In the genomic region with DNA sequence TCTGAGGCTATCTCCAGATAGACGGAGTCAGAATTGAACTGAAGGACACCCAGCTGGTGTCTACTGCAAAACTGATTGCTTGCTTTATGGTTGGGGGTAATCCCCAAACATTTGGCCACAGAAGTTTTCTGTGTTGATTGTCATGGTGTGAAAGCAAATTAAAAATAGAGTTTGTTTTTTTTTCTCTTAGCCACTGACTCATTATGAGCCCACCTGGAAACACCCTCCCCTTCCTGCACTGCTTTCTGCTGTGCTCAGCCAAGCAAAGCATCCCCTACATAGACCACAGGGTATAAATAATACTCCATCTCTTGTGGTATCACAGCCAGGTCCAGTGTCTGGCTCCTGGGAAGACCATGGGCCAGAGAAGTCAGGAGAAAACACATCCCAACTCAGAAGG, we compare ENCODE assay signal across 13 cellular contexts. TPM values are rescaled to one million over a fixed set of nuclear protein-coding genes. Genes with fewer than 3 reads are reported as not detected.
DNase-seq lines count a peak whose midpoint lies in the region; ATAC-seq and TF ChIP-seq lines count a peak whose summit lies in the region.
"Had no signal": no experiment of that assay in that cellular context is flagged by ENCODE, and none has a peak within 500 bp of the region (broad histone marks: within the 10 kb centered on the region; RNA-seq: fewer than 3 reads in every experiment).

No MANE protein-coding gene starts in this region.

- H3F3A ChIP-seq in MM.1S (ENCODE audit: insufficient read depth, low read length), result 0 out of 2 replicates have a peak, but pooled peaks cover 4% of the 10 kb centered on the region

- H3K9me3 Mint-ChIP-seq in activated CD4-positive, alpha-beta memory T cell treated with anti-CD3 and anti-CD28 coated beads, Interleukin-2, amount 10 ng/mL, durations not matched to agents 7 days and 5 days, result no peaks in the 10 kb centered on the region

- peaks cover 8% of the 10 kb centered on the region for H3K27me3 Mint-ChIP-seq in activated CD4-positive, alpha-beta memory T cell treated with anti-CD3 and anti-CD28 coated beads, Interleukin-2, amount 10 ng/mL, durations not matched to agents 7 days and 5 days

- 92 to 95% methylated on average over 1 of the region's 1 CpG for WGBS in body of pancreas, 2 donors

- ATAC-seq in GM18508 (IDR thresholded peaks at IDR 0.05; ENCODE audit: insufficient read depth, unreplicated experiment) (peak; percentile 95), GM21381 (IDR thresholded peaks at IDR 0.05; ENCODE audit: unreplicated experiment) (peak; percentile 78), HG02981 (IDR thresholded peaks at IDR 0.05; ENCODE audit: unreplicated experiment) (peak; percentile 85), body of pancreas (no peak)
- ATAC-seq: mucosa of descending colon had no signal

- H3K4me1 Mint-ChIP-seq in activated CD4-positive, alpha-beta memory T cell treated with anti-CD3 and anti-CD28 coated beads, Interleukin-2, amount 10 ng/mL, durations not matched to agents 7 days and 5 days, result no peaks in the 10 kb centered on the region

- H3K9me3 ChIP-seq in MM.1S (replicated peaks; ENCODE audit: insufficient read depth, low read length), result no peaks in the 10 kb centered on the region
- no peaks in the 10 kb centered on the region for H3K9me3 ChIP-seq in body of pancreas
- H3K9me3 ChIP-seq: mucosa of descending colon, vagina had no signal

- H3K9me2 ChIP-seq in MM.1S (replicated peaks; ENCODE audit: insufficient read depth, low read length), result no peaks in the 10 kb centered on the region

- H3K79me2 ChIP-seq in MM.1S (ENCODE audit: low read length), result no peaks in the 10 kb centered on the region

- H3K4me1 ChIP-seq in MM.1S (ENCODE audit: low read length) (peaks cover 28% of the 10 kb centered on the region), body of pancreas (no peaks in the 10 kb centered on the region)
- H3K4me1 ChIP-seq: vagina had no signal

- no peak overlapping the region; the same call in 1 of the 2 replicates for H2AFZ ChIP-seq in MM.1S (ENCODE audit: low read length)

- intact Hi-C loops in body of pancreas (cut with DNase I), result no loop called here

- H3K27ac Mint-ChIP-seq in activated CD4-positive, alpha-beta memory T cell treated with anti-CD3 and anti-CD28 coated beads, Interleukin-2, amount 10 ng/mL, durations not matched to agents 7 days and 5 days, result no peak overlapping the region

- H3K36me3 ChIP-seq in MM.1S (replicated peaks; ENCODE audit: insufficient read depth, low read length), result no peaks in the 10 kb centered on the region
- no peaks in the 10 kb centered on the region for H3K36me3 ChIP-seq in body of pancreas (replicated peaks in 1 of 2; ENCODE audit: insufficient read depth in 1 of 2, low read depth in 2 of 2)
- H3K36me3 ChIP-seq: vagina had no signal

- H3K9ac ChIP-seq in MM.1S (ENCODE audit: low read length), result no peak overlapping the region

- no peak for TF ChIP-seq POLR2A in body of pancreas (IDR thresholded peaks at IDR 0.05)

- H3K4me3 ChIP-seq in MM.1S (ENCODE audit: low read length) (no peak overlapping the region), body of pancreas (no peak overlapping the region)
- H3K4me3 ChIP-seq: mucosa of descending colon, vagina had no signal

- H3K36me3 Mint-ChIP-seq in activated CD4-positive, alpha-beta memory T cell treated with anti-CD3 and anti-CD28 coated beads, Interleukin-2, amount 10 ng/mL, durations not matched to agents 7 days and 5 days (ENCODE audit: low read depth), result no peaks in the 10 kb centered on the region

- H3K27me3 ChIP-seq in MM.1S (replicated peaks; ENCODE audit: insufficient read depth, low read length), result no peaks in the 10 kb centered on the region
- no peaks in the 10 kb centered on the region for H3K27me3 ChIP-seq in body of pancreas
- H3K27me3 ChIP-seq: vagina had no signal

- CTCF ChIA-PET in activated CD4-positive, alpha-beta memory T cell treated with anti-CD3 and anti-CD28 coated beads, Interleukin-2, amount 10 ng/mL, durations not matched to agents 7 days and 5 days (lab: Charles Lee), result no interaction called here

- peak; percentile 88 for DNase-seq in MM.1S
- no peak for DNase-seq in SW480 (ENCODE audit: low spot score)
- DNase-seq in activated naive CD4-positive, alpha-beta T cell treated with anti-CD3 and anti-CD28 coated beads, Interleukin-2, amount 50 U/mL, for 16 hours, result no peak
- DNase-seq in activated CD4-positive, alpha-beta memory T cell treated with anti-CD3 and anti-CD28 coated beads, Interleukin-2, amount 10 ng/mL, durations not matched to agents 7 days and 5 days, result no peak
- no peak for DNase-seq in body of pancreas
- DNase-seq: anterior cingulate cortex, hippocampal formation, mucosa of descending colon had no signal

- H3K4me2 ChIP-seq in MM.1S (ENCODE audit: low read depth, low read length), result peak overlapping the region; percentile 30

- POLR2A ChIA-PET in activated CD4-positive, alpha-beta memory T cell treated with anti-CD3 and anti-CD28 coated beads, Interleukin-2, amount 10 ng/mL, durations not matched to agents 7 days and 5 days (lab: Charles Lee), result no interaction called here

- no peaks in the 10 kb centered on the region for H4K20me1 ChIP-seq in MM.1S (ENCODE audit: insufficient read depth, low read length)

- H3K27ac ChIP-seq in MM.1S (ENCODE audit: low read length), result peak overlapping the region; percentile 50; the same call in 1 of the 2 replicates
- no peak overlapping the region for H3K27ac ChIP-seq in body of pancreas
- H3K27ac ChIP-seq: vagina had no signal

- no peak for TF ChIP-seq CTCF in MM.1S (IDR thresholded peaks at IDR 0.05; ENCODE audit: low read length)
- TF ChIP-seq CTCF in body of pancreas (IDR thresholded peaks at IDR 0.05), result no peak

- H3K4me3 Mint-ChIP-seq in activated CD4-positive, alpha-beta memory T cell treated with anti-CD3 and anti-CD28 coated beads, Interleukin-2, amount 10 ng/mL, durations not matched to agents 7 days and 5 days, result no peak overlapping the region

RNA-seq across cellular contexts. Expression of a gene that starts 6.5 kb away (rescaled TPM):
- not detected for total RNA-seq in activated CD4-positive, alpha-beta memory T cell treated with anti-CD3 and anti-CD28 coated beads, Interleukin-2, amount 10 ng/mL, durations not matched to agents 7 days and 5 days
- not detected for total RNA-seq in body of pancreas
- total RNA-seq: T-helper 2 cell treated with Interferon-gamma antibody and Interleukin-4, amounts not matched to agents 100 ng/mL and 5 ng/mL, for 36 hours had no signal
